ENCODE assay signal across 18 cellular contexts in genomic region chr14:95341115-95341514, GRCh38. TPM values are rescaled to one million over a fixed set of nuclear protein-coding genes. Genes with fewer than 3 reads are reported as not detected.
A peak's percentile ranks its signal among the peaks of the same experiment; 100 is the strongest.
DNase-seq lines count a peak whose midpoint lies in the region; ATAC-seq and TF ChIP-seq lines count a peak whose summit lies in the region.
"Had no signal": no experiment of that assay in that cellular context is flagged by ENCODE, and none has a peak within 500 bp of the region (broad histone marks: within the 10 kb centered on the region; RNA-seq: fewer than 3 reads in every experiment).

No MANE protein-coding gene starts in this region.

- DNase-seq in epithelial cell of prostate (ENCODE audit: low read depth, low spot score): no peak
- no peak for DNase-seq in mucosa of descending colon
- no peak for DNase-seq in substantia nigra (lab: John Stamatoyannopoulos, UW)
- DNase-seq in NCI-H2107 (lab: John Stamatoyannopoulos, UW): no peak
- no peak for DNase-seq in WERI-Rb-1
- DNase-seq: COR-L47, H7, MV-4-11, NCI-H1417 treated with DMSO at 0.1 percent for 48 hours, NCI-H1930, NCI-H2171 treated with DMSO at 0.1 percent for 48 hours, NCI-H748 treated with DMSO at 0.1 percent for 48 hours, Right ventricle myocardium superior had no signal

- H3K9ac ChIP-seq in mucosa of rectum (ENCODE audit: low read depth in 1 of 2, low read length in 2 of 2): peak overlapping the region in 1 of 2 donors; percentile 18

- H3K27me3 ChIP-seq in mucosa of rectum (ENCODE audit: control insufficient read depth in 2 of 2, insufficient read depth in 2 of 2, low read length in 2 of 2) (no peaks in the 10 kb centered on the region), WERI-Rb-1 (ENCODE audit: insufficient read depth, low read depth, severe bottlenecking) (no peaks in the 10 kb centered on the region)

- H3K36me3 ChIP-seq in mucosa of rectum (ENCODE audit: control insufficient read depth in 2 of 2, insufficient read depth in 2 of 2, low read length in 2 of 2) (no peaks in the 10 kb centered on the region), mucosa of descending colon (ENCODE audit: low read depth) (no peaks in the 10 kb centered on the region), WERI-Rb-1 (no peaks in the 10 kb centered on the region)

- H3K9me3 ChIP-seq in mucosa of rectum (ENCODE audit: control insufficient read depth in 2 of 2, low read length in 2 of 2) (no peaks in the 10 kb centered on the region), mucosa of descending colon (no peaks in the 10 kb centered on the region), WERI-Rb-1 (ENCODE audit: severe bottlenecking) (no peaks in the 10 kb centered on the region)

- H3K4me1 ChIP-seq in mucosa of rectum (ENCODE audit: control insufficient read depth in 2 of 2, insufficient read depth in 2 of 2, low read length in 2 of 2) (peaks cover 12 to 22% of the 10 kb centered on the region in 2 donors), mucosa of descending colon (ENCODE audit: low read depth) (peaks cover 14% of the 10 kb centered on the region)

- H3K27ac ChIP-seq in C4-2B (peak overlapping the region; percentile 89), VCaP (peak overlapping the region; percentile 88), epithelial cell of prostate (peak overlapping the region; percentile 64), mucosa of rectum (ENCODE audit: low read depth in 2 of 2, low read length in 2 of 2) (peak overlapping the region; percentile 82 to 97), substantia nigra (ENCODE audit: low read depth, low read length, poor library complexity, severe bottlenecking) (no peak overlapping the region), WERI-Rb-1 (no peak overlapping the region)
- H3K27ac ChIP-seq: HL-60, SK-N-MC had no signal

- intact Hi-C loops in mucosa of descending colon (cut with DNase I, micrococcal nuclease): no loop called here

- peak overlapping the region in 1 of 2 donors; percentile 3 for H3K4me3 ChIP-seq in mucosa of rectum (ENCODE audit: low read length in 2 of 2)
- H3K4me3 ChIP-seq in mucosa of descending colon: no peak overlapping the region
- H3K4me3 ChIP-seq in WERI-Rb-1 (ENCODE audit: low read depth, low read length): no peak overlapping the region
- H3K4me3 ChIP-seq: SK-N-MC had no signal

- TF ChIP-seq CTCF in C4-2B (conservative IDR thresholded peaks at IDR 0.05) (no peak), VCaP (conservative IDR thresholded peaks at IDR 0.05) (no peak), mucosa of descending colon (IDR thresholded peaks at IDR 0.05) (no peak), WERI-Rb-1 (IDR thresholded peaks at IDR 0.05; ENCODE audit: low read depth, low read length) (no peak)

- no peak for ATAC-seq in mucosa of descending colon

RNA-seq across cellular contexts. Expression of gene CLMN, which starts 21.4 kb away (rescaled TPM):
- 100 to 1,000 TPM in 2 of 3 donors, 10 to 100 TPM in 1; 73.7 to 200 (median 132) TPM for total RNA-seq in mucosa of descending colon

Comparison
In these comparisons a context has a peak if more than half of its experiments do, and no peak if none do; other contexts are left out.
1. H3K27ac ChIP-seq: peak in C4-2B (single experiment), VCaP (single experiment), epithelial cell of prostate (single experiment) and mucosa of rectum (2 of 2); none in substantia nigra (single experiment) and WERI-Rb-1 (single experiment).